In the genomic region with DNA sequence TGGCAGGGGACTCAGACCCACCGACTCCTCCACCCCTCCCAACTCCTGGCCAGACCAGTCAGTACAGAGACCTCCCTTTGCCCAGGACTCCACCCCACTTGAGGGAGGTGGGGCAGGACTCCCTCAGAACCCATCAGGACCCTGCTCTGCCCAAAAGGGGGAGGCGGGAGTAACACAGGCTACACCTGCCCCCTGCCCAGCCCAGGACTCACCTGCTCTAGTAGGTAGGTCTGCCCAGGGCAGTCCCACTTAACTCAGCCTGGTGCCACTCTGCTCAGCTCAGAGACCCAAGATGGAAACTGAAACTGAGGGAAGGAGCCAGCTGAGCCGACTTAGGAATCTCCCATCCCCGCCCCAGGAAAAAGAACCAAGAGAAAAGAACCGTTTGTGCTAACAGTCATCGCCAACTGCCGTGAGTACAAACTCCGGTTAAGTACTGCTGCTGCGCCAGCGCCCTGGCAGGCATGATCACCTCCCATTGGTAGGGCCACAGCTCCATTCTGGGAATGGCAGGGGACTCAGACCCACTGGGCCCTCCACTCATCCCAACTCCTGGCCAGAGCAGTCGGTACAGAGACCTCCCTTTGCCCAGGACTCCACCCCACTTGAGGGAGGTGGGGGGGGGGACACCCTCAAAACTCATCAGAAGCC, we compare ENCODE assay signal across 8 cellular contexts. TPM values are rescaled to one million over a fixed set of nuclear protein-coding genes. Genes with fewer than 3 reads are reported as not detected.
DNase-seq lines count a peak whose midpoint lies in the region; ATAC-seq and TF ChIP-seq lines count a peak whose summit lies in the region.

No MANE protein-coding gene starts in this region.

- H3K23ac ChIP-seq in H9 (ENCODE audit: insufficient read length, low read depth, low read length) (no peak overlapping the region), trophoblast cell (ENCODE audit: low read length) (no peak overlapping the region)

- TF ChIP-seq CTCF in H9 (conservative IDR thresholded peaks at IDR 0.05) (no peak), WI38 (IDR thresholded peaks at IDR 0.05; ENCODE audit: low read depth, low read length) (no peak)

- H3K4ac ChIP-seq in H9 (ENCODE audit: low read depth, low read length) (no peak overlapping the region), trophoblast cell (ENCODE audit: low read depth, low read length) (no peak overlapping the region)

- no peaks in the 10 kb centered on the region for H3K27me3 ChIP-seq in CD8-positive, alpha-beta memory T cell (ENCODE audit: insufficient read depth, low read length, poor library complexity, severe bottlenecking)
- H3K27me3 ChIP-seq in H9 (ENCODE audit: insufficient read depth, low read length) (no peaks in the 10 kb centered on the region), trophoblast cell (ENCODE audit: insufficient read depth, low read length) (no peaks in the 10 kb centered on the region), SJCRH30 (no peaks in the 10 kb centered on the region)

- no peak overlapping the region for H2BK15ac ChIP-seq in H9 (ENCODE audit: low read depth, low read length)

- no peak overlapping the region for H2AFZ ChIP-seq in H9 (ENCODE audit: low read length)
- H2AFZ ChIP-seq in trophoblast cell (ENCODE audit: insufficient read depth, low read length, poor library complexity): no peak overlapping the region

- H3K4me3 ChIP-seq in CD8-positive, alpha-beta memory T cell (ENCODE audit: low read length): peak overlapping the region; percentile 76
- peak overlapping the region; percentile 52 for H3K4me3 ChIP-seq in WI38 (ENCODE audit: low read depth, low read length)
- no peak overlapping the region for H3K4me3 ChIP-seq in trophoblast cell (ENCODE audit: low read depth, low read length)
- no peak overlapping the region for H3K4me3 ChIP-seq in SJCRH30

- H2BK12ac ChIP-seq in H9 (ENCODE audit: insufficient read length, low read depth, low read length) (no peak overlapping the region), trophoblast cell (ENCODE audit: low read length) (no peak overlapping the region)

- H3K36me3 Mint-ChIP-seq in CD8-positive, alpha-beta memory T cell: peaks cover 0 to 32% (median 7%) of the 10 kb centered on the region in 3 donors
- H3K36me3 Mint-ChIP-seq in H9 (ENCODE audit: insufficient read depth in 1 of 3, low read depth in 3 of 3): peaks cover 9 to 30% (median 28%) of the 10 kb centered on the region in 3 experiments; a peak in 6 of 7 replicates

- ATAC-seq in GM18870 (IDR thresholded peaks at IDR 0.05; ENCODE audit: unreplicated experiment): no peak

- H3K27me3 Mint-ChIP-seq in CD8-positive, alpha-beta memory T cell: no peaks in the 10 kb centered on the region
- H3K27me3 Mint-ChIP-seq in H9 (ENCODE audit: low read depth): peaks cover 2% of the 10 kb centered on the region

- H3K9me3 ChIP-seq in CD8-positive, alpha-beta memory T cell (ENCODE audit: low read length): no peaks in the 10 kb centered on the region
- H3K9me3 ChIP-seq in H9 (ENCODE audit: control insufficient read depth, low read depth, low read length) (no peaks in the 10 kb centered on the region), trophoblast cell (ENCODE audit: insufficient read depth, low read depth, low read length) (peaks cover 2% of the 10 kb centered on the region), SJCRH30 (replicated peaks) (no peaks in the 10 kb centered on the region)

- peak in 1 of 5 donors; percentile 10 for DNase-seq in CD8-positive, alpha-beta memory T cell
- DNase-seq in H9 (peak; percentile 76), fibroblast of gingiva (ENCODE audit: low read depth) (peak; percentile 27), trophoblast cell (peak; percentile 23 to 39), SJCRH30 (no peak), T1000 (lab: John Stamatoyannopoulos, UW) (no peak)

- no peaks in the 10 kb centered on the region for H3K23me2 ChIP-seq in H9 (ENCODE audit: insufficient read length, low read depth, low read length, poor library complexity, severe bottlenecking)

- peak overlapping the region; percentile 86 to 98 (median 96) for H3K27ac Mint-ChIP-seq in CD8-positive, alpha-beta memory T cell
- peak overlapping the region in 2 of 3 experiments; percentile 49 to 83; a peak in 2 of 7 replicates for H3K27ac Mint-ChIP-seq in H9

- H2BK120ac ChIP-seq in H9 (ENCODE audit: low read depth, low read length, poor library complexity, severe bottlenecking) (no peak overlapping the region), trophoblast cell (ENCODE audit: insufficient read depth, low read length, poor library complexity) (no peak overlapping the region)

- H3K79me1 ChIP-seq in H9 (ENCODE audit: insufficient read depth, low read depth, low read length, poor library complexity, severe bottlenecking): no peaks in the 10 kb centered on the region
- no peaks in the 10 kb centered on the region for H3K79me1 ChIP-seq in trophoblast cell (ENCODE audit: low read length)

- no peak overlapping the region for H2BK5ac ChIP-seq in H9 (ENCODE audit: insufficient read length, low read length)
- H2BK5ac ChIP-seq in trophoblast cell (ENCODE audit: low read depth, low read length, poor library complexity): no peak overlapping the region

- peaks cover 31% of the 10 kb centered on the region for H3K4me1 ChIP-seq in CD8-positive, alpha-beta memory T cell (ENCODE audit: insufficient read depth, low read length)
- H3K4me1 ChIP-seq in H9 (ENCODE audit: insufficient read depth, low read length) (peaks cover 4% of the 10 kb centered on the region; the same call in 1 of the 2 replicates), trophoblast cell (ENCODE audit: control insufficient read depth in 1 of 2, insufficient read depth in 2 of 2, low read length in 2 of 2) (peaks cover 0 to 3% of the 10 kb centered on the region in 2 experiments), SJCRH30 (peaks cover 6% of the 10 kb centered on the region)

- WGBS in H9 (ENCODE audit: extremely low coverage, insufficient read length, low lambda C conversion rate): no CpG with 5 or more reads among the region's 11 CpGs
- WGBS in trophoblast cell (ENCODE audit: extremely low coverage, insufficient coverage, insufficient read length): no CpG with 5 or more reads among the region's 11 CpGs

- no peak overlapping the region for H4K12ac ChIP-seq in trophoblast cell (ENCODE audit: low read depth, low read length)

- POLR2A ChIA-PET in CD8-positive, alpha-beta memory T cell (lab: Charles Lee): interaction anchor here (1.1 to 2.4 kb wide), 3 partner anchors 42 to 95 kb away, joined by 4 to 13 read pairs (median 9); a partner anchor contains a TSS

- H3K79me2 ChIP-seq in H9 (ENCODE audit: insufficient read depth, low read length) (no peaks in the 10 kb centered on the region), trophoblast cell (ENCODE audit: control insufficient read depth, insufficient read depth, low read length, poor library complexity) (no peaks in the 10 kb centered on the region)

- H3T11ph ChIP-seq in H9 (ENCODE audit: low read length): no peak overlapping the region

- H3K36me3 ChIP-seq in CD8-positive, alpha-beta memory T cell (ENCODE audit: insufficient read depth, low read length): no peaks in the 10 kb centered on the region
- H3K36me3 ChIP-seq in trophoblast cell (ENCODE audit: control insufficient read depth in 1 of 2, insufficient read depth in 2 of 2, low read length in 2 of 2) (peaks cover 7 to 11% of the 10 kb centered on the region in 2 experiments), SJCRH30 (peaks cover 8% of the 10 kb centered on the region)

- H3K4me2 ChIP-seq in H9 (ENCODE audit: insufficient read depth, insufficient read length, low read length): no peak overlapping the region
- no peak overlapping the region for H3K4me2 ChIP-seq in trophoblast cell (ENCODE audit: low read length)

- H2AK5ac ChIP-seq in H9 (ENCODE audit: insufficient read length, low read length) (no peak overlapping the region), trophoblast cell (ENCODE audit: low read length) (no peak overlapping the region)

- H3K9me3 Mint-ChIP-seq in CD8-positive, alpha-beta memory T cell: no peaks in the 10 kb centered on the region
- H3K9me3 Mint-ChIP-seq in H9: no peaks in the 10 kb centered on the region

- no peaks in the 10 kb centered on the region for H4K20me1 ChIP-seq in H9 (ENCODE audit: control insufficient read depth, insufficient read depth, insufficient read length)

- H3K14ac ChIP-seq in H9 (ENCODE audit: insufficient read depth, low read length): no peak overlapping the region
- H3K14ac ChIP-seq in trophoblast cell (ENCODE audit: low read length): no peak overlapping the region

- no peak overlapping the region for H4K5ac ChIP-seq in H9 (ENCODE audit: insufficient read length, low read depth, low read length)

- H4K91ac ChIP-seq in H9 (ENCODE audit: insufficient read length, low read depth, low read length): no peak overlapping the region
- no peak overlapping the region for H4K91ac ChIP-seq in trophoblast cell (ENCODE audit: low read depth, low read length)

- CTCF ChIA-PET in CD8-positive, alpha-beta memory T cell (lab: Charles Lee): interaction anchor here (1.1 to 11.7 kb wide), 12 partner anchors 10 to 317 kb away, joined by 3 to 109 read pairs (median 4); a partner anchor contains a TSS

- H2BK20ac ChIP-seq in H9 (ENCODE audit: low read depth, low read length, poor library complexity, severe bottlenecking): no peak overlapping the region

- peak overlapping the region; percentile 81 to 93 (median 90) for H3K4me3 Mint-ChIP-seq in CD8-positive, alpha-beta memory T cell
- H3K4me3 Mint-ChIP-seq in H9: no peak overlapping the region

- H3K9ac ChIP-seq in H9 (ENCODE audit: extremely low read depth, insufficient read length, low read length) (no peak overlapping the region), trophoblast cell (ENCODE audit: low read length) (no peak overlapping the region)

- H3K18ac ChIP-seq in H9 (ENCODE audit: insufficient read length, low read depth, low read length) (no peak overlapping the region), trophoblast cell (ENCODE audit: low read length) (no peak overlapping the region)

- H3K4me1 Mint-ChIP-seq in CD8-positive, alpha-beta memory T cell: peaks cover 33 to 57% (median 34%) of the 10 kb centered on the region in 3 donors
- peaks cover 21 to 23% of the 10 kb centered on the region in 2 experiments for H3K4me1 Mint-ChIP-seq in H9

- H4K8ac ChIP-seq in H9 (replicated peaks; ENCODE audit: insufficient read length, low read depth, low read length): no peak overlapping the region
- no peak overlapping the region for H4K8ac ChIP-seq in trophoblast cell (ENCODE audit: low read depth, low read length)

- no peak overlapping the region for H3K56ac ChIP-seq in H9 (ENCODE audit: insufficient read length, low read depth, low read length)

- peak overlapping the region; percentile 63 for H3K27ac ChIP-seq in CD8-positive, alpha-beta memory T cell (ENCODE audit: low read depth, low read length)
- H3K27ac ChIP-seq in H9 (ENCODE audit: insufficient read length, low read depth, low read length): no peak overlapping the region
- H3K27ac ChIP-seq in trophoblast cell (ENCODE audit: low read depth, low read length): no peak overlapping the region
- H3K27ac ChIP-seq in SJCRH30: no peak overlapping the region

RNA-seq across cellular contexts. Expression of a gene that starts 0.5 kb away (rescaled TPM):
- total RNA-seq in CD8-positive, alpha-beta memory T cell: 1 to 10 TPM; 8.1 to 9.7 TPM
- 10.7 TPM for polyA plus RNA-seq in CD8-positive, alpha-beta memory T cell
- 3.9 and 4.5 TPM in 2 replicates for total RNA-seq in H9 (2021)
- polyA plus RNA-seq in trophoblast cell (2013): 0.10 and 0.22 TPM in 2 replicates
- total RNA-seq in SJCRH30 (2014; rRNA removed; shearing (Covaris generic)): 0.12 TPM in 1 of 2 replicates, not detected in the other

RNA-seq across cellular contexts. Expression of a gene that starts 9.1 kb away (rescaled TPM):
- 10 to 100 TPM; 52.5 to 53.3 TPM for total RNA-seq in CD8-positive, alpha-beta memory T cell
- 8.5 TPM for polyA plus RNA-seq in CD8-positive, alpha-beta memory T cell
- 39.1 and 43.5 TPM in 2 replicates for total RNA-seq in H9 (2021)
- 14.5 and 14.6 TPM in 2 replicates for polyA plus RNA-seq in trophoblast cell (2013)
- total RNA-seq in SJCRH30 (2014; rRNA removed; shearing (Covaris generic)): 23.5 and 27.2 TPM in 2 replicates

RNA-seq across cellular contexts. Expression of a gene that starts 10.6 kb away (rescaled TPM):
- under 1 TPM; 0.11 to 0.15 TPM for total RNA-seq in CD8-positive, alpha-beta memory T cell
- not detected for polyA plus RNA-seq in CD8-positive, alpha-beta memory T cell
- total RNA-seq in H9 (2021): 0.15 and 0.18 TPM in 2 replicates
- 0.01 and 0.03 TPM in 2 replicates for polyA plus RNA-seq in trophoblast cell (2013)
- total RNA-seq in SJCRH30 (2014; rRNA removed; shearing (Covaris generic)): 0.28 and 0.32 TPM in 2 replicates

RNA-seq across cellular contexts. Expression of a gene that starts 13.8 kb away (rescaled TPM):
- not detected for total RNA-seq in CD8-positive, alpha-beta memory T cell
- not detected for polyA plus RNA-seq in CD8-positive, alpha-beta memory T cell
- 2.8 and 3.1 TPM in 2 replicates for total RNA-seq in H9 (2021)
- polyA plus RNA-seq in trophoblast cell (2013): 0.26 and 0.36 TPM in 2 replicates
- 1.3 and 1.5 TPM in 2 replicates for total RNA-seq in SJCRH30 (2014; rRNA removed; shearing (Covaris generic))

RNA-seq across cellular contexts. Expression of a gene that starts 42.8 kb away (rescaled TPM):
- 10 to 100 TPM; 61.3 to 64.3 TPM for total RNA-seq in CD8-positive, alpha-beta memory T cell
- polyA plus RNA-seq in CD8-positive, alpha-beta memory T cell: 86.0 TPM
- total RNA-seq in H9 (2021): 73.8 and 75.7 TPM in 2 replicates
- polyA plus RNA-seq in trophoblast cell (2013): 171 and 172 TPM in 2 replicates
- total RNA-seq in SJCRH30 (2014; rRNA removed; shearing (Covaris generic)): 90.2 and 91.1 TPM in 2 replicates

Comparison
In these comparisons a context has a peak if more than half of its experiments do, and no peak if none do; other contexts are left out.
1. DNase-seq: peak in H9 (single experiment), fibroblast of gingiva (single experiment) and trophoblast cell (2 of 2); none in SJCRH30 (0 of 2) and T1000 (single experiment).
2. H3K4me3 ChIP-seq: peak in CD8-positive, alpha-beta memory T cell (single experiment) and WI38 (single experiment); none in trophoblast cell (single experiment) and SJCRH30 (single experiment).
3. H3K4me3 Mint-ChIP-seq: peak in CD8-positive, alpha-beta memory T cell (7 of 7); none in H9 (0 of 2).